ENCODE assay signal across 16 cellular contexts in genomic region chr10:123427386-123427785, GRCh38.
A peak's percentile ranks its signal among the peaks of the same experiment; 100 is the strongest.
DNase-seq lines count a peak whose midpoint lies in the region; ATAC-seq and TF ChIP-seq lines count a peak whose summit lies in the region.
"Had no signal": no experiment of that assay in that cellular context is flagged by ENCODE, and none has a peak within 500 bp of the region (broad histone marks: within the 10 kb centered on the region; RNA-seq: fewer than 3 reads in every experiment).

No MANE protein-coding gene starts in this region.

- no peak overlapping the region for H3K9ac ChIP-seq in neural cell (ENCODE audit: low read length)
- H3K9ac ChIP-seq: KMS-11 had no signal

- TF ChIP-seq RAD21 in neural cell (conservative IDR thresholded peaks at IDR 0.05): no peak

- intact Hi-C loops in OCI-LY7 (cut with micrococcal nuclease; ENCODE audit: unreplicated experiment): no loop called here

- 0 out of 2 replicates have a peak, but pooled peaks have one; percentile 22 for ATAC-seq in WTC11
- ATAC-seq in HG03520 (IDR thresholded peaks at IDR 0.05; ENCODE audit: unreplicated experiment): no peak
- ATAC-seq: activated CD8-positive, alpha-beta T cell treated with anti-CD3 and anti-CD28 coated beads, Interleukin-2, amount 10 ng/mL, durations not matched to agents 7 days and 5 days; left colon; Panc1 had no signal

- peaks cover 3% of the 10 kb centered on the region for H3F3A ChIP-seq in neural cell (ENCODE audit: insufficient read depth, low read length, poor library complexity, severe bottlenecking)

- no peaks in the 10 kb centered on the region for H3K79me2 ChIP-seq in neural cell (replicated peaks; ENCODE audit: insufficient read depth, low read length)
- H3K79me2 ChIP-seq in OCI-LY7 (ENCODE audit: insufficient read depth, low read depth, low read length): no peaks in the 10 kb centered on the region

- H3K4me2 ChIP-seq in neural cell (ENCODE audit: low read length) (peak overlapping the region; percentile 41), OCI-LY7 (ENCODE audit: low read length) (no peak overlapping the region)
- H3K4me2 ChIP-seq: KMS-11 had no signal

- no peak overlapping the region for H2AFZ ChIP-seq in neural cell (ENCODE audit: low read depth, low read length)
- no peak overlapping the region for H2AFZ ChIP-seq in OCI-LY7 (ENCODE audit: low read length)

- no peaks in the 10 kb centered on the region for H3K4me1 ChIP-seq in OCI-LY7 (ENCODE audit: insufficient read depth, low read length, poor library complexity, severe bottlenecking)

- H3K9me3 ChIP-seq in neural cell (ENCODE audit: low read length) (no peaks in the 10 kb centered on the region), OCI-LY7 (ENCODE audit: low read length) (no peaks in the 10 kb centered on the region)

- H4K20me1 ChIP-seq in neural cell (ENCODE audit: insufficient read depth): no peaks in the 10 kb centered on the region
- no peaks in the 10 kb centered on the region for H4K20me1 ChIP-seq in OCI-LY7 (ENCODE audit: insufficient read depth, low read length)

- H3K27ac ChIP-seq in HL-60 (replicated peaks): no peak overlapping the region
- H3K27ac ChIP-seq in neural cell (ENCODE audit: low read length): no peak overlapping the region
- H3K27ac ChIP-seq in OCI-LY7 (ENCODE audit: low read depth, low read length, poor library complexity, severe bottlenecking): no peak overlapping the region
- H3K27ac ChIP-seq: KMS-11, skin epidermis, VCaP had no signal

- no peaks in the 10 kb centered on the region for H3K36me3 Mint-ChIP-seq in WTC11

- DNase-seq in HL-60 (ENCODE audit: low read depth in 1 of 2, low spot score in 1 of 2) (peak; percentile 63 to 89), MV-4-11 (lab: John Stamatoyannopoulos, UW) (peak; percentile 89), WTC11 (ENCODE audit: low spot score) (no peak), OCI-LY7 (ENCODE audit: low spot score) (no peak)
- no peak for DNase-seq in activated T-cell treated with anti-CD3 and anti-CD28 coated beads, Interleukin-2, amount 50 U/mL, for 1 hour
- DNase-seq: activated CD8-positive, alpha-beta T cell treated with anti-CD3 and anti-CD28 coated beads, Interleukin-2, amount 10 ng/mL, durations not matched to agents 7 days and 5 days; DMS79; hippocampal formation; left colon; NCI-H446 treated with DMSO at 0.1 percent for 48 hours had no signal

- TF ChIP-seq CTCF in HL-60 (IDR thresholded peaks at IDR 0.05; ENCODE audit: insufficient read depth, low read length): no peak
- TF ChIP-seq CTCF in WTC11 (IDR thresholded peaks at IDR 0.05): no peak
- TF ChIP-seq CTCF in neural cell (IDR thresholded peaks at IDR 0.05; ENCODE audit: poor library complexity, severe bottlenecking): no peak
- TF ChIP-seq CTCF in OCI-LY7 (conservative IDR thresholded peaks at IDR 0.05; ENCODE audit: low read length): no peak

- no TSS peak for BruUV-seq in OCI-LY7 (replicated peaks; lab: Mats Ljungman, UMichigan)

- CTCF ChIA-PET in WTC11 (lab: Charles Lee) (interaction anchor here (1.2 to 3.3 kb wide), 2 partner anchors 32 to 146 kb away, joined by 3 to 8 read pairs; no protein-coding TSS in a partner anchor), OCI-LY7 (lab: Charles Lee; ENCODE audit: unreplicated experiment) (no interaction called here)

- no peaks in the 10 kb centered on the region for H3K36me3 ChIP-seq in neural cell (ENCODE audit: insufficient read depth, low read length)
- H3K36me3 ChIP-seq in OCI-LY7 (ENCODE audit: insufficient read depth, low read length): no peaks in the 10 kb centered on the region

- TF ChIP-seq EP300 in neural cell (conservative IDR thresholded peaks at IDR 0.05; ENCODE audit: poor library complexity, severe bottlenecking): no peak

- no peaks in the 10 kb centered on the region for H3K9me2 ChIP-seq in neural cell (ENCODE audit: insufficient read depth, low read length)
- H3K9me2 ChIP-seq in OCI-LY7 (ENCODE audit: insufficient read depth, low read length): no peaks in the 10 kb centered on the region

- POLR2A ChIA-PET in WTC11 (lab: Charles Lee) (interaction anchor here (1.1 kb wide), 1 partner anchor 11 kb away, joined by 3 read pairs; no protein-coding TSS in a partner anchor), OCI-LY7 (lab: Charles Lee) (interaction anchor here (1.8 kb wide), 1 partner anchor 10 kb away, joined by 6 read pairs; no protein-coding TSS in a partner anchor)

- no peak overlapping the region; the same call in 1 of the 2 replicates for H3K27ac Mint-ChIP-seq in WTC11
- H3K27ac Mint-ChIP-seq: activated CD8-positive, alpha-beta T cell treated with anti-CD3 and anti-CD28 coated beads, Interleukin-2, amount 10 ng/mL, durations not matched to agents 7 days and 5 days had no signal

- no peak overlapping the region for H3K4me3 Mint-ChIP-seq in WTC11
- H3K4me3 Mint-ChIP-seq: activated CD8-positive, alpha-beta T cell treated with anti-CD3 and anti-CD28 coated beads, Interleukin-2, amount 10 ng/mL, durations not matched to agents 7 days and 5 days had no signal

- no peaks in the 10 kb centered on the region; the same call in 1 of the 2 replicates for H3K27me3 Mint-ChIP-seq in WTC11 (ENCODE audit: low read depth)

- peaks cover 40% of the 10 kb centered on the region for H3K4me1 Mint-ChIP-seq in WTC11

- H3K9me3 Mint-ChIP-seq in WTC11: peaks cover 12% of the 10 kb centered on the region

- no peaks in the 10 kb centered on the region for H3K27me3 ChIP-seq in HL-60 (ENCODE audit: insufficient read depth, poor library complexity, severe bottlenecking)
- H3K27me3 ChIP-seq in neural cell (ENCODE audit: insufficient read depth, low read depth, low read length): peaks cover 3% of the 10 kb centered on the region

- H3K4me3 ChIP-seq in HL-60 (replicated peaks; ENCODE audit: insufficient read depth, low read length) (no peak overlapping the region), neural cell (ENCODE audit: low read length) (no peak overlapping the region), OCI-LY7 (ENCODE audit: low read depth, low read length, poor library complexity, severe bottlenecking) (no peak overlapping the region)
- H3K4me3 ChIP-seq: skin epidermis had no signal

TF ChIP-seq in WTC11, 78 proteins besides CTCF, POLR2A, EP300 and RAD21 (continues in another document):
- TF ChIP-seq ESRRA (CRISPR knock-in tag; IDR thresholded peaks at IDR 0.05; ENCODE audit: borderline replicate concordance) (no peak), ZNF512 (CRISPR knock-in tag; IDR thresholded peaks at IDR 0.05; ENCODE audit: borderline replicate concordance) (no peak)

TF ChIP-seq in neural cell, 6 proteins besides CTCF, POLR2A, EP300 and RAD21:
- no peak for TF ChIP-seq SMC3 (conservative IDR thresholded peaks at IDR 0.05; ENCODE audit: poor library complexity)
- TF ChIP-seq TAF1 (IDR thresholded peaks at IDR 0.05; ENCODE audit: low read depth): no peak
- TF ChIP-seq EZH2 (IDR thresholded peaks at IDR 0.05; ENCODE audit: borderline replicate concordance, insufficient read depth, low read length, poor library complexity, severe bottlenecking): no peak
- TF ChIP-seq MXI1 (conservative IDR thresholded peaks at IDR 0.05; ENCODE audit: poor library complexity, severe bottlenecking): no peak
- TF ChIP-seq POLR2AphosphoS5 (IDR thresholded peaks at IDR 0.05): no peak
- TF ChIP-seq REST (IDR thresholded peaks at IDR 0.05; ENCODE audit: borderline replicate concordance): no peak

Comparison
In these comparisons a context has a peak if more than half of its experiments do, and no peak if none do; other contexts are left out.
1. DNase-seq: peak in HL-60 (2 of 2) and MV-4-11 (single experiment); none in WTC11 (single experiment), OCI-LY7 (single experiment) and activated T-cell treated with anti-CD3 and anti-CD28 coated beads, Interleukin-2, amount 50 U/mL, for 1 hour (single experiment).